In the genomic region with DNA sequence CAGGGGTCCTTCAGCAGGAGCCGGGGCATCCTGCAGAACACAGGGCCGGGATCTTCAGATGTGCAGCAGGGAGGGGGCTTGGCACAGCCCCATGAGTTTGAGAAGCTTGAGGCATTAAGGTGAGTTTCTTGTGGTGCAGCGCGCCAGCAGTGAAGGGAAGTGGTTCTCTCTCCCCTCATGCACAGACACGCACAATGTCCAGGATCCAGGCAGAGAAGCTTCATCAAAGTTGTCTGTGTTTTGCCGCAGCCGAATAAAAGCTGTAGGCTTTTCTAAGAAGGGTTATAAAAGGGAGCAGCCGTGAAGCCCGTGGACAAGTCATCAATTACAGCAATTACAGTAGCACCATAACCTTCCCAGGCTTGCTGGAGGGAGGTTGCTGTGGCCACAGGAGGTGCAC, we compare ENCODE assay signal across 32 cellular contexts.
"Had no signal": no experiment of that assay in that cellular context is flagged by ENCODE, and none has a peak within 500 bp of the region (broad histone marks: within the 10 kb centered on the region; RNA-seq: fewer than 3 reads in every experiment).

No MANE protein-coding gene starts in this region.

- H3K36me3 ChIP-seq: Peyer's patch, WERI-Rb-1 had no signal

- H3K27ac ChIP-seq: Peyer's patch, WERI-Rb-1 had no signal

- H3K27me3 ChIP-seq: Peyer's patch had no signal

- H3K9me3 ChIP-seq: Peyer's patch had no signal

- H3K4me1 ChIP-seq: Peyer's patch had no signal

- H3K4me3 ChIP-seq: Peyer's patch had no signal

- DNase-seq: activated CD4-positive, alpha-beta memory T cell treated with anti-CD3 and anti-CD28 coated beads, Interleukin-2, amount 10 ng/mL, durations not matched to agents 7 days and 5 days; activated CD4-positive, alpha-beta T cell treated with anti-CD3 and anti-CD28 coated beads for 1 hour; activated CD4-positive, alpha-beta T cell treated with anti-CD3 and anti-CD28 coated beads for 48 hours; activated CD4-positive, CD25-positive, alpha-beta regulatory T cell; activated CD8-positive, alpha-beta memory T cell treated with anti-CD3 and anti-CD28 coated beads for 24 hours; activated CD8-positive, alpha-beta memory T cell treated with anti-CD3 and anti-CD28 coated beads, Interleukin-2, amount 10 ng/mL, durations not matched to agents 7 days and 5 days; activated CD8-positive, alpha-beta memory T cell treated with anti-CD3 and anti-CD28 coated beads, Interleukin-2, amount 50 U/mL, for 48 hours; activated effector memory CD4-positive, alpha-beta T cell treated with Interleukin-2 at 50 U/mL for 16 hours; activated naive CD4-positive, alpha-beta T cell treated with anti-CD3 and anti-CD28 coated beads, Interleukin-2, amount 10 ng/mL, durations not matched to agents 7 days and 5 days; activated naive CD8-positive, alpha-beta T cell treated with anti-CD3 and anti-CD28 coated beads, Interleukin-2, amount 50 U/mL, for 24 hours; activated T-cell treated with anti-CD3 and anti-CD28 coated beads, Interleukin-2, amount 50 U/mL, for 48 hours; anterior cingulate cortex; central memory CD4-positive, alpha-beta T cell; KG1; NCI-H1105; NCI-H1417 treated with DMSO at 0.1 percent for 48 hours; NCI-H187 treated with DMSO at 0.1 percent for 48 hours; NCI-H2081; NCI-H2171 treated with DMSO at 0.1 percent for 48 hours; NCI-H345; NCI-H524 treated with DMSO at 0.1 percent for 48 hours; NK-92 treated with Interleukin-12 subunit alpha and Interleukin-12 subunit beta, amount 100 ng/mL, for 24 hours; PC-3; Peyer's patch; RPMI8226; SIG-M5; SW 1271; T-helper 1 cell; T-helper 2 cell; T1000; WERI-Rb-1 had no signal

- ATAC-seq: activated CD8-positive, alpha-beta memory T cell treated with anti-CD3 and anti-CD28 coated beads, Interleukin-2, amount 10 ng/mL, durations not matched to agents 7 days and 5 days; activated naive CD8-positive, alpha-beta T cell treated with anti-CD3 and anti-CD28 coated beads, Interleukin-2, amount 50 U/mL, for 24 hours; PC-3; Right ventricle myocardium inferior had no signal
